12 cellular contexts compared by ENCODE assay signal in genomic region chr3:9037113-9037715, GRCh38.
DNase-seq lines count a peak whose midpoint lies in the region; ATAC-seq and TF ChIP-seq lines count a peak whose summit lies in the region.
"Had no signal": no experiment of that assay in that cellular context is flagged by ENCODE, and none has a peak within 500 bp of the region (broad histone marks: within the 10 kb centered on the region; RNA-seq: fewer than 3 reads in every experiment).

No MANE protein-coding gene starts in this region.

- H3K27me3 ChIP-seq in ovary: no peaks in the 10 kb centered on the region
- H3K27me3 ChIP-seq in SJCRH30: no peaks in the 10 kb centered on the region

- TF ChIP-seq CTCF in ovary (IDR thresholded peaks at IDR 0.05): no peak
- no peak for TF ChIP-seq CTCF in GM10248 (IDR thresholded peaks at IDR 0.05; ENCODE audit: control extremely low read depth, extremely low read depth, low read depth, missing control alignments)

- no peak for TF ChIP-seq EP300 in ovary (IDR thresholded peaks at IDR 0.05)

- peak overlapping the region in 1 of 2 donors; percentile 40 for H3K27ac ChIP-seq in ovary
- no peak overlapping the region for H3K27ac ChIP-seq in SJCRH30
- H3K27ac ChIP-seq: WERI-Rb-1 had no signal

- POLR2A ChIA-PET in GM10248 (lab: Yijun Ruan, JAX): no interaction called here

- ATAC-seq in esophagus mucosa (peak; percentile 18), GM18861 (IDR thresholded peaks at IDR 0.05; ENCODE audit: unreplicated experiment) (no peak)
- ATAC-seq: PC-3 had no signal

- TF ChIP-seq POLR2A in ovary (IDR thresholded peaks at IDR 0.05): no peak

- H3K4me3 ChIP-seq in ovary: no peak overlapping the region
- no peak overlapping the region for H3K4me3 ChIP-seq in SJCRH30

- WGBS in ovary, 3 donors: 40 to 52% (median 51%) methylated on average over 12 of the region's 12 CpGs

- DNase-seq in EH (ENCODE audit: low read depth) (peak; percentile 6), NOMO-1 treated with dmso at 0.1 percent for 144 hours (lab: John Stamatoyannopoulos, UW; ENCODE audit: unreplicated experiment) (peak; percentile 10), ovary (peak in 4 of 5 donors; percentile 21 to 80 (median 38)), SJCRH30 (no peak), ureter (ENCODE audit: low spot score) (no peak), GM10248 (ENCODE audit: extremely low spot score) (no peak)
- DNase-seq: activated T-cell treated with anti-CD3 and anti-CD28 coated beads, Interleukin-2, amount 50 U/mL, for 48 hours; PC-3; stimulated activated CD4-positive, alpha-beta T cell treated with anti-CD3 and anti-CD28 coated beads, Interleukin-4, amount 100 ng/mL, for 4 hours; WERI-Rb-1 had no signal

- no peaks in the 10 kb centered on the region for H3K36me3 ChIP-seq in ovary
- no peaks in the 10 kb centered on the region for H3K36me3 ChIP-seq in SJCRH30
- H3K36me3 ChIP-seq: WERI-Rb-1 had no signal

- H3K4me1 ChIP-seq in ovary (ENCODE audit: insufficient read depth) (peaks cover 9% of the 10 kb centered on the region), SJCRH30 (peaks cover 15% of the 10 kb centered on the region)

- intact Hi-C loops in ovary (cut with DNase I): no loop called here

- CTCF ChIA-PET in GM10248 (lab: Yijun Ruan, JAX): interaction anchor here (1.2 kb wide), 1 partner anchor 22 kb away, joined by 4 read pairs; no protein-coding TSS in a partner anchor

- no peaks in the 10 kb centered on the region for H3K9me3 ChIP-seq in ovary
- no peaks in the 10 kb centered on the region; the same call in 1 of the 2 replicates for H3K9me3 ChIP-seq in SJCRH30 (replicated peaks)

Comparison
In these comparisons a context has a peak if more than half of its experiments do, and no peak if none do; other contexts are left out.
1. DNase-seq: peak in EH (single experiment), NOMO-1 treated with dmso at 0.1 percent for 144 hours (single experiment) and ovary (4 of 5); none in SJCRH30 (0 of 2), ureter (single experiment) and GM10248 (single experiment).